ENCODE assay signal across 8 cellular contexts in the genomic region with DNA sequence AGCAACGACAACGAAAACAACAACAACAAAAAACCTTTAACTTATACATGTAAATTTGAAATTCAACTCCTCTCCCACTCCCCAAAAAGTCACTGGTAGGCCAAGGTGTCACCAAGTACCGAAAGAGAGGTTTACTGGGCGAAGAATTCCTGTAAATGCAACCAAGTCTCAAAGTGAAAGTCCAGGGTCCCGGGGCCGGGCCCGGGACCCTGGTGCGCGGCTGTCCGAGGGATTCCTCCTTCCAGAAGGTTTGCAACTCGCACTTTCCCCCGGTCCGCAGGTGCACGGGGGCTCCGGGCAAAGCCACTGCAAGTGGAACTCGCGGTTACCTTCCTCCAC. TPM values are rescaled to one million over a fixed set of nuclear protein-coding genes. Genes with fewer than 3 reads are reported as not detected.
DNase-seq lines count a peak whose midpoint lies in the region; ATAC-seq and TF ChIP-seq lines count a peak whose summit lies in the region.

No MANE protein-coding gene starts in this region.

- no peak for TF ChIP-seq CTCF in DOHH2 (IDR thresholded peaks at IDR 0.05; ENCODE audit: low read depth, low read length, poor library complexity, severe bottlenecking)
- TF ChIP-seq CTCF in Peyer's patch (IDR thresholded peaks at IDR 0.05) = no peak
- TF ChIP-seq CTCF in parathyroid adenoma (IDR thresholded peaks at IDR 0.05) = no peak
- no peak for TF ChIP-seq CTCF in omental fat pad (IDR thresholded peaks at IDR 0.05)

- H4K20me1 ChIP-seq in DOHH2 (ENCODE audit: control insufficient read depth, insufficient read depth, low read depth, low read length) = peaks cover 34% of the 10 kb centered on the region

- H3K4me1 ChIP-seq in DOHH2 (ENCODE audit: control insufficient read depth, low read length) (peaks cover 50% of the 10 kb centered on the region), Peyer's patch (peaks cover 0 to 54% (median 20%) of the 10 kb centered on the region in 4 donors), parathyroid adenoma (peaks cover under 1% of the 10 kb centered on the region)

- H3K27ac ChIP-seq in DOHH2 (ENCODE audit: low read depth, low read length) = peak overlapping the region; percentile 57
- H3K27ac ChIP-seq in Peyer's patch = peak overlapping the region; percentile 94 to 100 (median 98)
- peak overlapping the region; percentile 96 for H3K27ac ChIP-seq in epithelial cell of prostate
- H3K27ac ChIP-seq in parathyroid adenoma = peak overlapping the region; percentile 88

- TF ChIP-seq POLR2A in Peyer's patch (IDR thresholded peaks at IDR 0.05) = no peak

- H3K4me2 ChIP-seq in DOHH2 (ENCODE audit: low read length) = peak overlapping the region; percentile 92
- H3K4me2 ChIP-seq in parathyroid adenoma (ENCODE audit: low read length) = peak overlapping the region; percentile 92

- no peak for ATAC-seq in omental fat pad (ENCODE audit: low FRiP score)

- DNase-seq in Peyer's patch (no peak), epithelial cell of prostate (ENCODE audit: low read depth, low spot score) (no peak), omental fat pad (ENCODE audit: low spot score) (no peak), NCI-H1694 (lab: John Stamatoyannopoulos, UW) (no peak), NK-92 (lab: John Stamatoyannopoulos, UW; ENCODE audit: unreplicated experiment) (no peak), NCI-H1092 (lab: John Stamatoyannopoulos, UW) (no peak)

- H2AFZ ChIP-seq in parathyroid adenoma = peak overlapping the region; percentile 74

- H3K4me3 ChIP-seq in DOHH2 (ENCODE audit: low read length) (peak overlapping the region; percentile 90), Peyer's patch (peak overlapping the region; percentile 78 to 97 (median 93)), parathyroid adenoma (ENCODE audit: low read depth, low read length) (peak overlapping the region; percentile 84)

- H3K79me2 ChIP-seq in DOHH2 (ENCODE audit: control insufficient read depth, low read length) (peaks cover 61% of the 10 kb centered on the region), parathyroid adenoma (peaks cover 14% of the 10 kb centered on the region)

- H3K36me3 ChIP-seq in DOHH2 (ENCODE audit: control insufficient read depth, low read length) (peaks cover 26% of the 10 kb centered on the region), Peyer's patch (no peaks in the 10 kb centered on the region), parathyroid adenoma (ENCODE audit: control insufficient read depth, insufficient read depth, low read length) (no peaks in the 10 kb centered on the region)

- H3K9me3 ChIP-seq in DOHH2 (ENCODE audit: control insufficient read depth, insufficient read depth, low read length) = no peaks in the 10 kb centered on the region
- H3K9me3 ChIP-seq in Peyer's patch = no peaks in the 10 kb centered on the region
- no peaks in the 10 kb centered on the region for H3K9me3 ChIP-seq in parathyroid adenoma (ENCODE audit: control insufficient read depth, low read length)

- H3K9ac ChIP-seq in parathyroid adenoma = peak overlapping the region; percentile 80

- peaks cover 18% of the 10 kb centered on the region for H3F3A ChIP-seq in DOHH2 (ENCODE audit: control insufficient read depth, insufficient read depth)

- H3K27me3 ChIP-seq in DOHH2 (ENCODE audit: control insufficient read depth, low read length) = no peaks in the 10 kb centered on the region
- H3K27me3 ChIP-seq in Peyer's patch = no peaks in the 10 kb centered on the region
- no peaks in the 10 kb centered on the region for H3K27me3 ChIP-seq in parathyroid adenoma (ENCODE audit: control insufficient read depth, insufficient read depth, low read length)

- no peaks in the 10 kb centered on the region for H3K9me2 ChIP-seq in DOHH2 (replicated peaks; ENCODE audit: control insufficient read depth, low read length)

RNA-seq across cellular contexts. Expression of a gene that starts 1.1 kb away (rescaled TPM):
- total RNA-seq in Peyer's patch (100 to 1,000 TPM in 3 of 4 donors, 10 to 100 TPM in 1; 84.2 to 137 (median 119) TPM), omental fat pad (10 to 100 TPM; 55.3 to 96.3 (median 83.9) TPM)
